ENCODE assay signal across 10 cellular contexts in genomic region chr2:180222642-180223041, GRCh38.
DNase-seq lines count a peak whose midpoint lies in the region; TF ChIP-seq lines count a peak whose summit lies in the region.
"Had no signal": no experiment of that assay in that cellular context is flagged by ENCODE, and none has a peak within 500 bp of the region (broad histone marks: within the 10 kb centered on the region; RNA-seq: fewer than 3 reads in every experiment).

No MANE protein-coding gene starts in this region.

- no peaks in the 10 kb centered on the region for H3K23me2 ChIP-seq in H9 (ENCODE audit: insufficient read length, low read depth, low read length, poor library complexity, severe bottlenecking)

- no peak overlapping the region for H3K23ac ChIP-seq in H9 (ENCODE audit: insufficient read length, low read depth, low read length)

- H3K27me3 ChIP-seq in H9 (ENCODE audit: insufficient read depth, low read length) (no peaks in the 10 kb centered on the region), Caco-2 (replicated peaks; ENCODE audit: control insufficient read depth, insufficient read depth, low read length) (no peaks in the 10 kb centered on the region), neural progenitor cell (no peaks in the 10 kb centered on the region)

- H3K4me1 Mint-ChIP-seq in H9 = no peaks in the 10 kb centered on the region
- no peaks in the 10 kb centered on the region for H3K4me1 Mint-ChIP-seq in Caco-2 (ENCODE audit: low read depth, unreplicated experiment)
- H3K4me1 Mint-ChIP-seq in neural progenitor cell = no peaks in the 10 kb centered on the region
- H3K4me1 Mint-ChIP-seq: IgD-negative memory B cell had no signal

- no peak overlapping the region for H3K27ac Mint-ChIP-seq in H9
- H3K27ac Mint-ChIP-seq in Caco-2 (ENCODE audit: unreplicated experiment) = no peak overlapping the region
- H3K27ac Mint-ChIP-seq in neural progenitor cell = no peak overlapping the region
- H3K27ac Mint-ChIP-seq: IgD-negative memory B cell had no signal

- H2AK5ac ChIP-seq in H9 (ENCODE audit: insufficient read length, low read length) = no peak overlapping the region

- H3K79me1 ChIP-seq in H9 (ENCODE audit: insufficient read depth, low read depth, low read length, poor library complexity, severe bottlenecking) = no peaks in the 10 kb centered on the region

- H3K14ac ChIP-seq in H9 (ENCODE audit: insufficient read depth, low read length) = no peak overlapping the region

- H3T11ph ChIP-seq in H9 (ENCODE audit: low read length) = no peak overlapping the region

- no peak overlapping the region for H4K8ac ChIP-seq in H9 (replicated peaks; ENCODE audit: insufficient read length, low read depth, low read length)

- H3K9ac ChIP-seq in H9 (ENCODE audit: extremely low read depth, insufficient read length, low read length) = no peak overlapping the region
- no peak overlapping the region for H3K9ac ChIP-seq in neural progenitor cell

- TF ChIP-seq CTCF in retinal pigment epithelial cell (conservative IDR thresholded peaks at IDR 0.05; ENCODE audit: low read depth, low read length) = no peak
- no peak for TF ChIP-seq CTCF in H9 (conservative IDR thresholded peaks at IDR 0.05)
- TF ChIP-seq CTCF in Caco-2 (IDR thresholded peaks at IDR 0.05; ENCODE audit: insufficient read depth in 1 of 2, low read depth in 1 of 2, low read length in 1 of 2, severe bottlenecking in 1 of 2, unreplicated experiment in 1 of 2) = no peak
- TF ChIP-seq CTCF in neural progenitor cell (IDR thresholded peaks at IDR 0.05) = no peak

- no peak overlapping the region for H3K18ac ChIP-seq in H9 (ENCODE audit: insufficient read length, low read depth, low read length)

- no peak overlapping the region for H2BK12ac ChIP-seq in H9 (ENCODE audit: insufficient read length, low read depth, low read length)

- H3K4me2 ChIP-seq in H9 (ENCODE audit: insufficient read depth, insufficient read length, low read length) (no peak overlapping the region), neural progenitor cell (no peak overlapping the region)

- POLR2A ChIA-PET in Caco-2 (lab: Charles Lee) = no interaction called here

- CTCF ChIA-PET in Caco-2 (lab: Charles Lee) = no interaction called here

- H4K20me1 ChIP-seq in H9 (ENCODE audit: control insufficient read depth, insufficient read depth, insufficient read length) (no peaks in the 10 kb centered on the region), neural progenitor cell (ENCODE audit: low read depth) (no peaks in the 10 kb centered on the region)

- H3K36me3 ChIP-seq in Caco-2 (ENCODE audit: control insufficient read depth, insufficient read depth, low read length) (no peaks in the 10 kb centered on the region), neural progenitor cell (no peaks in the 10 kb centered on the region)

- no peak overlapping the region for H4K91ac ChIP-seq in H9 (ENCODE audit: insufficient read length, low read depth, low read length)

- H3K4me3 Mint-ChIP-seq in H9 (no peak overlapping the region), Caco-2 (ENCODE audit: unreplicated experiment) (no peak overlapping the region), neural progenitor cell (no peak overlapping the region)
- H3K4me3 Mint-ChIP-seq: IgD-negative memory B cell had no signal

- no peak overlapping the region for H4K5ac ChIP-seq in H9 (ENCODE audit: insufficient read length, low read depth, low read length)

- no peak overlapping the region for H2BK5ac ChIP-seq in H9 (ENCODE audit: insufficient read length, low read length)

- H3K56ac ChIP-seq in H9 (ENCODE audit: insufficient read length, low read depth, low read length) = no peak overlapping the region

- H3K4ac ChIP-seq in H9 (ENCODE audit: low read depth, low read length) = no peak overlapping the region

- DNase-seq in GM03348 (ENCODE audit: low spot score) = peak; percentile 73
- peak; percentile 59 for DNase-seq in NOMO-1 treated with DMSO at 0.1 percent for 48 hours (lab: John Stamatoyannopoulos, UW; ENCODE audit: unreplicated experiment)
- DNase-seq in fibroblast of peridontal ligament (ENCODE audit: extremely low read depth) = peak; percentile 94
- DNase-seq in retinal pigment epithelial cell (ENCODE audit: low read depth) = peak; percentile 15
- no peak for DNase-seq in H9
- no peak for DNase-seq in stimulated activated CD4-positive, alpha-beta T cell treated with anti-CD3 and anti-CD28 coated beads, Interleukin-12 subunit alpha, Interleukin-12 subunit beta, amount 100 ng/mL, for 4 hours
- DNase-seq in Caco-2 = no peak
- no peak for DNase-seq in neural progenitor cell (ENCODE audit: low spot score)
- DNase-seq: NCI-H774 had no signal

- H3K4me3 ChIP-seq in retinal pigment epithelial cell (ENCODE audit: low read length) (no peak overlapping the region), Caco-2 (ENCODE audit: low read depth, low read length) (no peak overlapping the region), neural progenitor cell (no peak overlapping the region)

- H2AFZ ChIP-seq in H9 (ENCODE audit: low read length) (no peak overlapping the region), neural progenitor cell (replicated peaks) (no peak overlapping the region)

- no TSS peak for BruUV-seq in Caco-2 (replicated peaks; lab: Mats Ljungman, UMichigan)

- WGBS in H9 (ENCODE audit: extremely low coverage, insufficient read length, low lambda C conversion rate) = no CpG with 5 or more reads among the region's 1 CpG

- H3K36me3 Mint-ChIP-seq in H9 (ENCODE audit: insufficient read depth in 1 of 3, low read depth in 3 of 3) (peaks cover 11 to 37% (median 20%) of the 10 kb centered on the region in 3 experiments), Caco-2 (ENCODE audit: insufficient read depth, unreplicated experiment) (no peaks in the 10 kb centered on the region), neural progenitor cell (no peaks in the 10 kb centered on the region)

- H3K79me2 ChIP-seq in H9 (ENCODE audit: insufficient read depth, low read length) = no peaks in the 10 kb centered on the region
- no peaks in the 10 kb centered on the region for H3K79me2 ChIP-seq in neural progenitor cell (ENCODE audit: low read depth)

- H3K27me3 Mint-ChIP-seq in H9 (ENCODE audit: low read depth) = no peaks in the 10 kb centered on the region; the same call in 1 of the 2 replicates
- no peaks in the 10 kb centered on the region for H3K27me3 Mint-ChIP-seq in Caco-2 (ENCODE audit: insufficient read depth, unreplicated experiment)
- H3K27me3 Mint-ChIP-seq in neural progenitor cell (ENCODE audit: insufficient read depth, low read depth) = no peaks in the 10 kb centered on the region
- H3K27me3 Mint-ChIP-seq: IgD-negative memory B cell had no signal

- H3K9me3 Mint-ChIP-seq in H9 (peaks cover 24 to 25% of the 10 kb centered on the region in 2 experiments), Caco-2 (ENCODE audit: unreplicated experiment) (no peaks in the 10 kb centered on the region), neural progenitor cell (peaks cover 25% of the 10 kb centered on the region)

- H2BK20ac ChIP-seq in H9 (ENCODE audit: low read depth, low read length, poor library complexity, severe bottlenecking) = no peak overlapping the region

- intact Hi-C loops in Caco-2 (cut with micrococcal nuclease; ENCODE audit: unreplicated experiment) = no loop called here

- no peak overlapping the region for H2BK120ac ChIP-seq in H9 (ENCODE audit: low read depth, low read length, poor library complexity, severe bottlenecking)

- H3F3A ChIP-seq in neural progenitor cell (ENCODE audit: low read depth) = no peaks in the 10 kb centered on the region

- peaks cover 5% of the 10 kb centered on the region for H3K9me3 ChIP-seq in H9 (ENCODE audit: control insufficient read depth, low read depth, low read length)
- H3K9me3 ChIP-seq in Caco-2 = no peaks in the 10 kb centered on the region
- H3K9me3 ChIP-seq in neural progenitor cell (ENCODE audit: low read depth) = no peaks in the 10 kb centered on the region

- no peak overlapping the region for H3K27ac ChIP-seq in H9 (ENCODE audit: insufficient read length, low read depth, low read length)
- no peak overlapping the region for H3K27ac ChIP-seq in neural progenitor cell

- no peak overlapping the region for H2BK15ac ChIP-seq in H9 (ENCODE audit: low read depth, low read length)

- H3K4me1 ChIP-seq in H9 (ENCODE audit: insufficient read depth, low read length) (no peaks in the 10 kb centered on the region), Caco-2 (no peaks in the 10 kb centered on the region), neural progenitor cell (no peaks in the 10 kb centered on the region)

Comparison
In these comparisons a context has a peak if more than half of its experiments do, and no peak if none do; other contexts are left out.
1. DNase-seq: peak in GM03348 (single experiment), NOMO-1 treated with DMSO at 0.1 percent for 48 hours (single experiment), fibroblast of peridontal ligament (single experiment) and retinal pigment epithelial cell (single experiment); none in H9 (single experiment), stimulated activated CD4-positive, alpha-beta T cell treated with anti-CD3 and anti-CD28 coated beads, Interleukin-12 subunit alpha, Interleukin-12 subunit beta, amount 100 ng/mL, for 4 hours (single experiment), Caco-2 (0 of 2) and neural progenitor cell (single experiment).